31 cellular contexts compared by ENCODE assay signal in genomic region chr11:57874981-57875380, GRCh38.
"Had no signal": no experiment of that assay in that cellular context is flagged by ENCODE, and none has a peak within 500 bp of the region (broad histone marks: within the 10 kb centered on the region; RNA-seq: fewer than 3 reads in every experiment).

No MANE protein-coding gene starts in this region.

- H3K4me1 Mint-ChIP-seq: endodermal cell, nephron progenitor cell had no signal

- H3K27ac ChIP-seq: brain microvascular endothelial cell, esophagus muscularis mucosa, foreskin keratinocyte, heart right ventricle, left lung, lower lobe of right lung, pancreas, prostate gland, sigmoid colon, suprapubic skin, transverse colon, VCaP had no signal

- H3K27me3 Mint-ChIP-seq: activated naive CD4-positive, alpha-beta T cell treated with anti-CD3 and anti-CD28 coated beads, Interleukin-2, amount 10 ng/mL, durations not matched to agents 7 days and 5 days; activated naive CD8-positive, alpha-beta T cell treated with anti-CD3 and anti-CD28 coated beads, Interleukin-2, amount 10 ng/mL, durations not matched to agents 7 days and 5 days had no signal

- ATAC-seq: activated CD4-positive, CD25-positive, alpha-beta regulatory T cell treated with anti-CD3 and anti-CD28 coated beads, Interleukin-2, amount 50 U/mL, for 24 hours; foreskin keratinocyte; heart right ventricle; left lung; lower lobe of right lung; pancreas had no signal

- H3K4me1 ChIP-seq: esophagus muscularis mucosa, foreskin keratinocyte, heart right ventricle, left lung, lower lobe of right lung, pancreas, prostate gland, sigmoid colon, suprapubic skin, transverse colon had no signal

- H3K27ac Mint-ChIP-seq: activated naive CD4-positive, alpha-beta T cell treated with anti-CD3 and anti-CD28 coated beads, Interleukin-2, amount 10 ng/mL, durations not matched to agents 7 days and 5 days; activated naive CD8-positive, alpha-beta T cell treated with anti-CD3 and anti-CD28 coated beads, Interleukin-2, amount 10 ng/mL, durations not matched to agents 7 days and 5 days; activated T-helper 1 cell treated with anti-CD3 and anti-CD28 coated beads, Interleukin-12 subunit alpha, Interleukin-12 subunit beta, Interleukin-2, Interleukin-4 antibody, amounts not matched to agents 30 ng/mL and 10 ng/mL and 1 ng/mL, durations not matched to agents 14 hours and 24 hours and 36 hours; endodermal cell; nephron progenitor cell had no signal

- H3K27me3 ChIP-seq: brain microvascular endothelial cell, esophagus muscularis mucosa, foreskin keratinocyte, heart right ventricle, left lung, pancreas, sigmoid colon, suprapubic skin, transverse colon had no signal

- FAIRE-seq: astrocyte, pancreas, urothelium cell line had no signal

- H3K9me3 Mint-ChIP-seq: activated naive CD4-positive, alpha-beta T cell treated with anti-CD3 and anti-CD28 coated beads, Interleukin-2, amount 10 ng/mL, durations not matched to agents 7 days and 5 days; activated naive CD8-positive, alpha-beta T cell treated with anti-CD3 and anti-CD28 coated beads, Interleukin-2, amount 10 ng/mL, durations not matched to agents 7 days and 5 days; activated T-helper 1 cell treated with anti-CD3 and anti-CD28 coated beads, Interleukin-12 subunit alpha, Interleukin-12 subunit beta, Interleukin-2, Interleukin-4 antibody, amounts not matched to agents 30 ng/mL and 10 ng/mL and 1 ng/mL, durations not matched to agents 14 hours and 24 hours and 36 hours; endodermal cell; nephron progenitor cell had no signal

- H3K4me3 Mint-ChIP-seq: activated naive CD4-positive, alpha-beta T cell treated with anti-CD3 and anti-CD28 coated beads, Interleukin-2, amount 10 ng/mL, durations not matched to agents 7 days and 5 days; activated naive CD8-positive, alpha-beta T cell treated with anti-CD3 and anti-CD28 coated beads, Interleukin-2, amount 10 ng/mL, durations not matched to agents 7 days and 5 days; activated T-helper 1 cell treated with anti-CD3 and anti-CD28 coated beads, Interleukin-12 subunit alpha, Interleukin-12 subunit beta, Interleukin-2, Interleukin-4 antibody, amounts not matched to agents 30 ng/mL and 10 ng/mL and 1 ng/mL, durations not matched to agents 14 hours and 24 hours and 36 hours; endodermal cell; nephron progenitor cell had no signal

- H3K9me3 ChIP-seq: esophagus muscularis mucosa, heart right ventricle, left lung, lower lobe of right lung, pancreas, prostate gland, sigmoid colon, suprapubic skin, transverse colon had no signal

- H3K4me3 ChIP-seq: esophagus muscularis mucosa, heart right ventricle, left lung, lower lobe of right lung, pancreas, prostate gland, sigmoid colon, suprapubic skin, transverse colon had no signal

- DNase-seq: activated CD4-positive, alpha-beta T cell treated with anti-CD3 and anti-CD28 coated beads for 48 hours; activated CD4-positive, alpha-beta T cell treated with anti-CD3 and anti-CD28 coated beads, Interleukin-2, amount 50 U/mL, for 48 hours; activated CD8-positive, alpha-beta memory T cell treated with anti-CD3 and anti-CD28 coated beads for 24 hours; activated effector memory CD4-positive, alpha-beta T cell treated with anti-CD3 and anti-CD28 coated beads, Interleukin-2, amount 50 U/mL, for 16 hours; activated naive CD4-positive, alpha-beta T cell treated with anti-CD3 and anti-CD28 coated beads, Interleukin-2, amount 10 ng/mL, durations not matched to agents 7 days and 5 days; activated naive CD8-positive, alpha-beta T cell treated with anti-CD3 and anti-CD28 coated beads, Interleukin-2, amount 10 ng/mL, durations not matched to agents 7 days and 5 days; brain microvascular endothelial cell; caudate nucleus; endodermal cell; foreskin keratinocyte; heart right ventricle; kidney glomerular epithelial cell; left lung; lower lobe of right lung; mesendoderm; nephron progenitor cell; pancreas; retina; sigmoid colon; stimulated activated CD4-positive, alpha-beta T cell treated with anti-CD3 and anti-CD28 coated beads, Interleukin-15, amount 100 ng/mL, for 24 hours; stimulated activated CD4-positive, alpha-beta T cell treated with anti-CD3 and anti-CD28 coated beads, Interleukin-2, amount 100 ng/mL, for 24 hours; stimulated activated naive CD4-positive, alpha-beta T cell; transverse colon had no signal

- H3K36me3 Mint-ChIP-seq: activated naive CD4-positive, alpha-beta T cell treated with anti-CD3 and anti-CD28 coated beads, Interleukin-2, amount 10 ng/mL, durations not matched to agents 7 days and 5 days; activated naive CD8-positive, alpha-beta T cell treated with anti-CD3 and anti-CD28 coated beads, Interleukin-2, amount 10 ng/mL, durations not matched to agents 7 days and 5 days had no signal

- H3K36me3 ChIP-seq: brain microvascular endothelial cell, esophagus muscularis mucosa, heart right ventricle, left lung, lower lobe of right lung, pancreas, prostate gland, sigmoid colon, suprapubic skin, transverse colon had no signal
